ENCODE assay signal across 1 cellular context in the genomic region with DNA sequence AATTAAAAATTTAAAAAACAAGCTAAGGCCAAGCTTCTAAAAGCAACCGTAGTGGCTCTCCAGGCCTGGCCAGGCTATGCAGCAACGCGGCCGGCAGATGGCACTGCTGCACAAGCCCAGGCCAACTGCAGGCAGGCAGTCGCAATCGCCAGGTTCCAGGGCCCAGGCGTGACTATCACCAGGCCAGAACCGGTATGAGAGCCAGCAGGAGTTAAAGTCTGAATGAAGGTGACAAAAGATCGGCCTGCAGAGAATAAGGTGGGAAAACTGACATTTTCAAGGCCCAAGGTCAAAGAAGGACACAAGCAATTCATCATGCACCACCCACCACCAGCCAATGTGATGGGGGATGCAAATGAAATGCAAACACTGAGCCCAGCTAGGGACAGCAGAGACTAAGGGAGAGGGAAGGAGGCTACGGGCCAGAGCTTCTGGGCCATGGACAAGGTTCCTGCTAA.
TF ChIP-seq lines count a peak whose summit lies in the region.

No MANE protein-coding gene starts in this region.

TF ChIP-seq in HepG2, 621 proteins besides CTCF, POLR2A, EP300 and RAD21 (continued from another document and continues in another):
- TF ChIP-seq, protein P1, sequence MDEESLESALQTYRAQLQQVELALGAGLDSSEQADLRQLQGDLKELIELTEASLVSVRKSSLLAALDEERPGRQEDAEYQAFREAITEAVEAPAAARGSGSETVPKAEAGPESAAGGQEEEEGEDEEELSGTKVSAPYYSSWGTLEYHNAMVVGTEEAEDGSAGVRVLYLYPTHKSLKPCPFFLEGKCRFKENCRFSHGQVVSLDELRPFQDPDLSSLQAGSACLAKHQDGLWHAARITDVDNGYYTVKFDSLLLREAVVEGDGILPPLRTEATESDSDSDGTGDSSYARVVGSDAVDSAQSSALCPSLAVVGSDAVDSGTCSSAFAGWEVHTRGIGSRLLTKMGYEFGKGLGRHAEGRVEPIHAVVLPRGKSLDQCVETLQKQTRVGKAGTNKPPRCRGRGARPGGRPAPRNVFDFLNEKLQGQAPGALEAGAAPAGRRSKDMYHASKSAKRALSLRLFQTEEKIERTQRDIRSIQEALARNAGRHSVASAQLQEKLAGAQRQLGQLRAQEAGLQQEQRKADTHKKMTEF (CRISPR knock-in tag; IDR thresholded peaks at IDR 0.05), result peak; percentile 29; the same call in 1 of the 2 replicates
- TF ChIP-seq PHB2 (IDR thresholded peaks at IDR 0.05; ENCODE audit: partially characterized antibody) (no peak), ZNF432 (CRISPR knock-in tag; IDR thresholded peaks at IDR 0.05; ENCODE audit: borderline replicate concordance) (no peak), ZNF788 (CRISPR knock-in tag; IDR thresholded peaks at IDR 0.05; ENCODE audit: borderline replicate concordance) (no peak), SPEN (CRISPR knock-in tag; IDR thresholded peaks at IDR 0.05; ENCODE audit: low read depth) (peak; percentile 53; the same call in 1 of the 2 replicates), GMEB1 (CRISPR knock-in tag; IDR thresholded peaks at IDR 0.05; ENCODE audit: borderline replicate concordance) (no peak), MBD4 (IDR thresholded peaks at IDR 0.05; ENCODE audit: borderline replicate concordance, low read length) (no peak), HNF4A (CRISPR knock-in tag; IDR thresholded peaks at IDR 0.05) (no peak), REL (CRISPR knock-in tag; conservative IDR thresholded peaks at IDR 0.05) (no peak), SP4 (CRISPR knock-in tag; IDR thresholded peaks at IDR 0.05) (no peak), KAT2B (IDR thresholded peaks at IDR 0.05; ENCODE audit: borderline replicate concordance, low read depth, low read length) (no peak), HOXA5 (CRISPR knock-in tag; IDR thresholded peaks at IDR 0.05) (no peak), NONO (IDR thresholded peaks at IDR 0.05) (no peak), NONO (CRISPR knock-in tag; conservative IDR thresholded peaks at IDR 0.05) (peak; percentile 30; the same call in 1 of the 2 replicates), ZKSCAN1 (IDR thresholded peaks at IDR 0.05; ENCODE audit: low read length) (no peak), SMC3 (IDR thresholded peaks at IDR 0.05; ENCODE audit: low read length) (peak; percentile 61), AGO1 (IDR thresholded peaks at IDR 0.05; ENCODE audit: low read depth, low read length, poor library complexity, severe bottlenecking) (no peak), RARG (CRISPR knock-in tag; IDR thresholded peaks at IDR 0.05; ENCODE audit: low read depth) (no peak), MXI1 (IDR thresholded peaks at IDR 0.05; ENCODE audit: borderline replicate concordance, low read depth, low read length) (peak; percentile 30; the same call in 1 of the 3 replicates), ARHGAP35 (CRISPR knock-in tag; IDR thresholded peaks at IDR 0.05; ENCODE audit: borderline replicate concordance) (no peak), ZNF768 (CRISPR knock-in tag; IDR thresholded peaks at IDR 0.05) (no peak; the same call in 1 of the 2 replicates), ZFX (CRISPR knock-in tag; IDR thresholded peaks at IDR 0.05; ENCODE audit: low read depth) (peak; percentile 64), ZNF619 (CRISPR knock-in tag; IDR thresholded peaks at IDR 0.05) (no peak; the same call in 1 of the 2 replicates), ASH2L (IDR thresholded peaks at IDR 0.05; ENCODE audit: insufficient read length, low read depth, low read length) (no peak), TCF7 (IDR thresholded peaks at IDR 0.05; ENCODE audit: low read depth) (no peak), HDAC1 (CRISPR knock-in tag; IDR thresholded peaks at IDR 0.05) (no peak), GATA4 (IDR thresholded peaks at IDR 0.05; ENCODE audit: borderline replicate concordance, low read depth) (no peak), PCBP2 (optimal IDR thresholded peaks at IDR 0.05; ENCODE audit: low read depth, low read length, poor library complexity, severe bottlenecking) (no peak), REST (IDR thresholded peaks at IDR 0.05; ENCODE audit: borderline replicate concordance in 1 of 2, low read depth in 1 of 2, low read length in 2 of 2) (no peak), ZFP37 (CRISPR knock-in tag; IDR thresholded peaks at IDR 0.05; ENCODE audit: borderline replicate concordance) (no peak), PHF8 (CRISPR knock-in tag; IDR thresholded peaks at IDR 0.05) (no peak)
- TF ChIP-seq, protein P2, sequence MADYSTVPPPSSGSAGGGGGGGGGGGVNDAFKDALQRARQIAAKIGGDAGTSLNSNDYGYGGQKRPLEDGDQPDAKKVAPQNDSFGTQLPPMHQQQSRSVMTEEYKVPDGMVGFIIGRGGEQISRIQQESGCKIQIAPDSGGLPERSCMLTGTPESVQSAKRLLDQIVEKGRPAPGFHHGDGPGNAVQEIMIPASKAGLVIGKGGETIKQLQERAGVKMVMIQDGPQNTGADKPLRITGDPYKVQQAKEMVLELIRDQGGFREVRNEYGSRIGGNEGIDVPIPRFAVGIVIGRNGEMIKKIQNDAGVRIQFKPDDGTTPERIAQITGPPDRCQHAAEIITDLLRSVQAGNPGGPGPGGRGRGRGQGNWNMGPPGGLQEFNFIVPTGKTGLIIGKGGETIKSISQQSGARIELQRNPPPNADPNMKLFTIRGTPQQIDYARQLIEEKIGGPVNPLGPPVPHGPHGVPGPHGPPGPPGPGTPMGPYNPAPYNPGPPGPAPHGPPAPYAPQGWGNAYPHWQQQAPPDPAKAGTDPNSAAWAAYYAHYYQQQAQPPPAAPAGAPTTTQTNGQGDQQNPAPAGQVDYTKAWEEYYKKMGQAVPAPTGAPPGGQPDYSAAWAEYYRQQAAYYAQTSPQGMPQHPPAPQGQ (CRISPR knock-in tag; IDR thresholded peaks at IDR 0.05; ENCODE audit: borderline replicate concordance), result no peak
- TF ChIP-seq, protein P3, sequence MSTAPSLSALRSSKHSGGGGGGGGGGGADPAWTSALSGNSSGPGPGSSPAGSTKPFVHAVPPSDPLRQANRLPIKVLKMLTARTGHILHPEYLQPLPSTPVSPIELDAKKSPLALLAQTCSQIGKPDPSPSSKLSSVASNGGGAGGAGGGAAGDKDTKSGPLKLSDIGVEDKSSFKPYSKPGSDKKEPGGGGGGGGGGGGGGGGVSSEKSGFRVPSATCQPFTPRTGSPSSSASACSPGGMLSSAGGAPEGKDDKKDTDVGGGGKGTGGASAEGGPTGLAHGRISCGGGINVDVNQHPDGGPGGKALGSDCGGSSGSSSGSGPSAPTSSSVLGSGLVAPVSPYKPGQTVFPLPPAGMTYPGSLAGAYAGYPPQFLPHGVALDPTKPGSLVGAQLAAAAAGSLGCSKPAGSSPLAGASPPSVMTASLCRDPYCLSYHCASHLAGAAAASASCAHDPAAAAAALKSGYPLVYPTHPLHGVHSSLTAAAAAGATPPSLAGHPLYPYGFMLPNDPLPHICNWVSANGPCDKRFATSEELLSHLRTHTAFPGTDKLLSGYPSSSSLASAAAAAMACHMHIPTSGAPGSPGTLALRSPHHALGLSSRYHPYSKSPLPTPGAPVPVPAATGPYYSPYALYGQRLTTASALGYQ (CRISPR knock-in tag; IDR thresholded peaks at IDR 0.05), result no peak
- TF ChIP-seq, protein P4, sequence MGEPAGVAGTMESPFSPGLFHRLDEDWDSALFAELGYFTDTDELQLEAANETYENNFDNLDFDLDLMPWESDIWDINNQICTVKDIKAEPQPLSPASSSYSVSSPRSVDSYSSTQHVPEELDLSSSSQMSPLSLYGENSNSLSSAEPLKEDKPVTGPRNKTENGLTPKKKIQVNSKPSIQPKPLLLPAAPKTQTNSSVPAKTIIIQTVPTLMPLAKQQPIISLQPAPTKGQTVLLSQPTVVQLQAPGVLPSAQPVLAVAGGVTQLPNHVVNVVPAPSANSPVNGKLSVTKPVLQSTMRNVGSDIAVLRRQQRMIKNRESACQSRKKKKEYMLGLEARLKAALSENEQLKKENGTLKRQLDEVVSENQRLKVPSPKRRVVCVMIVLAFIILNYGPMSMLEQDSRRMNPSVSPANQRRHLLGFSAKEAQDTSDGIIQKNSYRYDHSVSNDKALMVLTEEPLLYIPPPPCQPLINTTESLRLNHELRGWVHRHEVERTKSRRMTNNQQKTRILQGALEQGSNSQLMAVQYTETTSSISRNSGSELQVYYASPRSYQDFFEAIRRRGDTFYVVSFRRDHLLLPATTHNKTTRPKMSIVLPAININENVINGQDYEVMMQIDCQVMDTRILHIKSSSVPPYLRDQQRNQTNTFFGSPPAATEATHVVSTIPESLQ (CRISPR knock-in tag; conservative IDR thresholded peaks at IDR 0.05), result no peak
- TF ChIP-seq, protein P5, sequence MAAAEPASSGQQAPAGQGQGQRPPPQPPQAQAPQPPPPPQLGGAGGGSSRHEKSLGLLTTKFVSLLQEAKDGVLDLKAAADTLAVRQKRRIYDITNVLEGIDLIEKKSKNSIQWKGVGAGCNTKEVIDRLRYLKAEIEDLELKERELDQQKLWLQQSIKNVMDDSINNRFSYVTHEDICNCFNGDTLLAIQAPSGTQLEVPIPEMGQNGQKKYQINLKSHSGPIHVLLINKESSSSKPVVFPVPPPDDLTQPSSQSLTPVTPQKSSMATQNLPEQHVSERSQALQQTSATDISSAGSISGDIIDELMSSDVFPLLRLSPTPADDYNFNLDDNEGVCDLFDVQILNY (CRISPR knock-in tag; conservative IDR thresholded peaks at IDR 0.05), result no peak
- TF ChIP-seq, protein P6, sequence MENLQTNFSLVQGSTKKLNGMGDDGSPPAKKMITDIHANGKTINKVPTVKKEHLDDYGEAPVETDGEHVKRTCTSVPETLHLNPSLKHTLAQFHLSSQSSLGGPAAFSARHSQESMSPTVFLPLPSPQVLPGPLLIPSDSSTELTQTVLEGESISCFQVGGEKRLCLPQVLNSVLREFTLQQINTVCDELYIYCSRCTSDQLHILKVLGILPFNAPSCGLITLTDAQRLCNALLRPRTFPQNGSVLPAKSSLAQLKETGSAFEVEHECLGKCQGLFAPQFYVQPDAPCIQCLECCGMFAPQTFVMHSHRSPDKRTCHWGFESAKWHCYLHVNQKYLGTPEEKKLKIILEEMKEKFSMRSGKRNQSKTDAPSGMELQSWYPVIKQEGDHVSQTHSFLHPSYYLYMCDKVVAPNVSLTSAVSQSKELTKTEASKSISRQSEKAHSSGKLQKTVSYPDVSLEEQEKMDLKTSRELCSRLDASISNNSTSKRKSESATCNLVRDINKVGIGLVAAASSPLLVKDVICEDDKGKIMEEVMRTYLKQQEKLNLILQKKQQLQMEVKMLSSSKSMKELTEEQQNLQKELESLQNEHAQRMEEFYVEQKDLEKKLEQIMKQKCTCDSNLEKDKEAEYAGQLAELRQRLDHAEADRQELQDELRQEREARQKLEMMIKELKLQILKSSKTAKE (CRISPR knock-in tag; IDR thresholded peaks at IDR 0.05; ENCODE audit: borderline replicate concordance), result no peak
- TF ChIP-seq, protein P7, sequence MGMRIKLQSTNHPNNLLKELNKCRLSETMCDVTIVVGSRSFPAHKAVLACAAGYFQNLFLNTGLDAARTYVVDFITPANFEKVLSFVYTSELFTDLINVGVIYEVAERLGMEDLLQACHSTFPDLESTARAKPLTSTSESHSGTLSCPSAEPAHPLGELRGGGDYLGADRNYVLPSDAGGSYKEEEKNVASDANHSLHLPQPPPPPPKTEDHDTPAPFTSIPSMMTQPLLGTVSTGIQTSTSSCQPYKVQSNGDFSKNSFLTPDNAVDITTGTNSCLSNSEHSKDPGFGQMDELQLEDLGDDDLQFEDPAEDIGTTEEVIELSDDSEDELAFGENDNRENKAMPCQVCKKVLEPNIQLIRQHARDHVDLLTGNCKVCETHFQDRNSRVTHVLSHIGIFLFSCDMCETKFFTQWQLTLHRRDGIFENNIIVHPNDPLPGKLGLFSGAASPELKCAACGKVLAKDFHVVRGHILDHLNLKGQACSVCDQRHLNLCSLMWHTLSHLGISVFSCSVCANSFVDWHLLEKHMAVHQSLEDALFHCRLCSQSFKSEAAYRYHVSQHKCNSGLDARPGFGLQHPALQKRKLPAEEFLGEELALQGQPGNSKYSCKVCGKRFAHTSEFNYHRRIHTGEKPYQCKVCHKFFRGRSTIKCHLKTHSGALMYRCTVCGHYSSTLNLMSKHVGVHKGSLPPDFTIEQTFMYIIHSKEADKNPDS (CRISPR knock-in tag; IDR thresholded peaks at IDR 0.05), result no peak
- TF ChIP-seq, protein P8, sequence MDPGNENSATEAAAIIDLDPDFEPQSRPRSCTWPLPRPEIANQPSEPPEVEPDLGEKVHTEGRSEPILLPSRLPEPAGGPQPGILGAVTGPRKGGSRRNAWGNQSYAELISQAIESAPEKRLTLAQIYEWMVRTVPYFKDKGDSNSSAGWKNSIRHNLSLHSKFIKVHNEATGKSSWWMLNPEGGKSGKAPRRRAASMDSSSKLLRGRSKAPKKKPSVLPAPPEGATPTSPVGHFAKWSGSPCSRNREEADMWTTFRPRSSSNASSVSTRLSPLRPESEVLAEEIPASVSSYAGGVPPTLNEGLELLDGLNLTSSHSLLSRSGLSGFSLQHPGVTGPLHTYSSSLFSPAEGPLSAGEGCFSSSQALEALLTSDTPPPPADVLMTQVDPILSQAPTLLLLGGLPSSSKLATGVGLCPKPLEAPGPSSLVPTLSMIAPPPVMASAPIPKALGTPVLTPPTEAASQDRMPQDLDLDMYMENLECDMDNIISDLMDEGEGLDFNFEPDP (CRISPR knock-in tag; conservative IDR thresholded peaks at IDR 0.05), result no peak
